Comparison of ENCODE assay signal across 14 cellular contexts in genomic region chr7:127536426-127537152, GRCh38. TPM values are rescaled to one million over a fixed set of nuclear protein-coding genes. Genes with fewer than 3 reads are reported as not detected.
DNase-seq lines count a peak whose midpoint lies in the region; ATAC-seq, FAIRE-seq and TF ChIP-seq lines count a peak whose summit lies in the region.
"Had no signal": no experiment of that assay in that cellular context is flagged by ENCODE, and none has a peak within 500 bp of the region (broad histone marks: within the 10 kb centered on the region; RNA-seq: fewer than 3 reads in every experiment).

No MANE protein-coding gene starts in this region.

- no peaks in the 10 kb centered on the region for H4K20me1 ChIP-seq in keratinocyte (ENCODE audit: control insufficient read depth, extremely low read depth, insufficient read depth, low read length)

- dilution Hi-C loops in keratinocyte (cut with MboI; ENCODE audit: extremely low pct_ligation_motif_present, low sequenced_read_pairs) = no loop called here

- no peak overlapping the region for H3K27ac Mint-ChIP-seq in activated naive CD8-positive, alpha-beta T cell treated with anti-CD3 and anti-CD28 coated beads, Interleukin-2, amount 10 ng/mL, durations not matched to agents 7 days and 5 days
- no peak overlapping the region for H3K27ac Mint-ChIP-seq in activated naive CD8-positive, alpha-beta T cell treated with anti-CD3 and anti-CD28 coated beads, Interleukin-2, amount 50 U/mL, for 24 hours
- no peak overlapping the region for H3K27ac Mint-ChIP-seq in natural killer cell treated with Interleukin-12 subunit alpha and Interleukin-12 subunit beta and Interleukin-15 and Interleukin-18, amount 100 ng/mL, for 72 hours
- H3K27ac Mint-ChIP-seq: activated naive CD4-positive, alpha-beta T cell treated with anti-CD3 and anti-CD28 coated beads, Interleukin-2, amount 10 ng/mL, durations not matched to agents 7 days and 5 days had no signal

- TF ChIP-seq CTCF in brain microvascular endothelial cell (IDR thresholded peaks at IDR 0.05; ENCODE audit: low read depth, low read length, missing control alignments) (no peak), keratinocyte (optimal IDR thresholded peaks at IDR 0.05 in 1 of 3, IDR thresholded peaks at IDR 0.05 in 1 of 3, conservative IDR thresholded peaks at IDR 0.05 in 1 of 3; ENCODE audit: extremely low read depth in 1 of 3, insufficient read depth in 2 of 3, low read length in 3 of 3) (no peak)

- no peak for ATAC-seq in activated naive CD8-positive, alpha-beta T cell treated with anti-CD3 and anti-CD28 coated beads, Interleukin-2, amount 10 ng/mL, durations not matched to agents 7 days and 5 days (ENCODE audit: low read depth)
- ATAC-seq in activated naive CD8-positive, alpha-beta T cell treated with anti-CD3 and anti-CD28 coated beads, Interleukin-2, amount 50 U/mL, for 24 hours = no peak
- ATAC-seq in natural killer cell treated with Interleukin-12 subunit alpha and Interleukin-12 subunit beta and Interleukin-15 and Interleukin-18, amount 100 ng/mL, for 72 hours = no peak
- no peak for ATAC-seq in HG02588 (IDR thresholded peaks at IDR 0.05; ENCODE audit: unreplicated experiment)
- ATAC-seq: heart left ventricle had no signal

- peaks cover 21% of the 10 kb centered on the region for H3K27me3 ChIP-seq in brain microvascular endothelial cell (replicated peaks)
- peaks cover 27% of the 10 kb centered on the region for H3K27me3 ChIP-seq in keratinocyte (ENCODE audit: control insufficient read depth, extremely low read depth, insufficient read depth, low read length)
- H3K27me3 ChIP-seq: upper lobe of left lung had no signal

- H3K4me1 Mint-ChIP-seq in activated naive CD8-positive, alpha-beta T cell treated with anti-CD3 and anti-CD28 coated beads, Interleukin-2, amount 10 ng/mL, durations not matched to agents 7 days and 5 days = peaks cover 5% of the 10 kb centered on the region
- peaks cover 9% of the 10 kb centered on the region for H3K4me1 Mint-ChIP-seq in activated naive CD8-positive, alpha-beta T cell treated with anti-CD3 and anti-CD28 coated beads, Interleukin-2, amount 50 U/mL, for 24 hours
- H3K4me1 Mint-ChIP-seq in natural killer cell treated with Interleukin-12 subunit alpha and Interleukin-12 subunit beta and Interleukin-15 and Interleukin-18, amount 100 ng/mL, for 72 hours (ENCODE audit: low read depth in 2 of 2) = no peaks in the 10 kb centered on the region

- H3K9ac ChIP-seq in keratinocyte (ENCODE audit: control insufficient read depth, extremely low read depth, insufficient read depth, low read length) = no peak overlapping the region

- H2AFZ ChIP-seq in keratinocyte (ENCODE audit: control insufficient read depth, low read length) = peak overlapping the region; percentile 70

- H3K9me1 ChIP-seq in keratinocyte (ENCODE audit: control insufficient read depth, extremely low read depth, insufficient read depth, low read length) = no peaks in the 10 kb centered on the region

- in situ Hi-C loops in brain microvascular endothelial cell (cut with HindIII; ENCODE audit: low pct_ligation_motif_present, low sequenced_read_pairs) = no loop called here

- DNase-seq in activated naive CD8-positive, alpha-beta T cell treated with anti-CD3 and anti-CD28 coated beads, Interleukin-2, amount 10 ng/mL, durations not matched to agents 7 days and 5 days = no peak
- no peak for DNase-seq in activated naive CD8-positive, alpha-beta T cell treated with anti-CD3 and anti-CD28 coated beads, Interleukin-2, amount 50 U/mL, for 24 hours
- DNase-seq in brain microvascular endothelial cell (no peak), keratinocyte (ENCODE audit: low read depth, low spot score) (no peak), superior temporal gyrus (ENCODE audit: extremely low spot score) (peak; percentile 37), KG1 (lab: John Stamatoyannopoulos, UW) (no peak)
- no peak for DNase-seq in natural killer cell treated with Interleukin-12 subunit alpha and Interleukin-12 subunit beta and Interleukin-15 and Interleukin-18, amount 100 ng/mL, for 72 hours (ENCODE audit: low spot score)
- DNase-seq: activated naive CD4-positive, alpha-beta T cell treated with anti-CD3 and anti-CD28 coated beads, Interleukin-2, amount 10 ng/mL, durations not matched to agents 7 days and 5 days; dermis blood vessel endothelial cell; heart left ventricle; SW 1271 had no signal

- no peaks in the 10 kb centered on the region for H3K4me1 ChIP-seq in keratinocyte (ENCODE audit: control insufficient read depth, extremely low read depth, insufficient read depth, low read length)
- H3K4me1 ChIP-seq: upper lobe of left lung had no signal

- FAIRE-seq in keratinocyte (lab: Jason Lieb, UNC) = no peak
- FAIRE-seq: GM18507 had no signal

- H3K36me3 ChIP-seq in brain microvascular endothelial cell (replicated peaks) (no peaks in the 10 kb centered on the region), keratinocyte (ENCODE audit: control insufficient read depth in 2 of 2, extremely low read depth in 1 of 2, insufficient read depth in 2 of 2, low read length in 2 of 2) (no peaks in the 10 kb centered on the region)
- H3K36me3 ChIP-seq: heart left ventricle, upper lobe of left lung had no signal

- H3K4me2 ChIP-seq in keratinocyte (ENCODE audit: control insufficient read depth, extremely low read depth, insufficient read depth, low read depth, low read length) = peak overlapping the region; percentile 57

- peak overlapping the region; percentile 30 for H3K4me3 Mint-ChIP-seq in activated naive CD8-positive, alpha-beta T cell treated with anti-CD3 and anti-CD28 coated beads, Interleukin-2, amount 10 ng/mL, durations not matched to agents 7 days and 5 days
- H3K4me3 Mint-ChIP-seq in activated naive CD8-positive, alpha-beta T cell treated with anti-CD3 and anti-CD28 coated beads, Interleukin-2, amount 50 U/mL, for 24 hours = no peak overlapping the region
- H3K4me3 Mint-ChIP-seq in natural killer cell treated with Interleukin-12 subunit alpha and Interleukin-12 subunit beta and Interleukin-15 and Interleukin-18, amount 100 ng/mL, for 72 hours = no peak overlapping the region
- H3K4me3 Mint-ChIP-seq: activated naive CD4-positive, alpha-beta T cell treated with anti-CD3 and anti-CD28 coated beads, Interleukin-2, amount 10 ng/mL, durations not matched to agents 7 days and 5 days had no signal

- H3K27me3 Mint-ChIP-seq in activated naive CD8-positive, alpha-beta T cell treated with anti-CD3 and anti-CD28 coated beads, Interleukin-2, amount 10 ng/mL, durations not matched to agents 7 days and 5 days = peaks cover 41% of the 10 kb centered on the region
- H3K27me3 Mint-ChIP-seq in activated naive CD8-positive, alpha-beta T cell treated with anti-CD3 and anti-CD28 coated beads, Interleukin-2, amount 50 U/mL, for 24 hours = peaks cover 50% of the 10 kb centered on the region
- peaks cover 25 to 40% of the 10 kb centered on the region in 2 donors for H3K27me3 Mint-ChIP-seq in natural killer cell treated with Interleukin-12 subunit alpha and Interleukin-12 subunit beta and Interleukin-15 and Interleukin-18, amount 100 ng/mL, for 72 hours

- H3K9me3 Mint-ChIP-seq in activated naive CD8-positive, alpha-beta T cell treated with anti-CD3 and anti-CD28 coated beads, Interleukin-2, amount 10 ng/mL, durations not matched to agents 7 days and 5 days = peaks cover 3% of the 10 kb centered on the region
- no peaks in the 10 kb centered on the region for H3K9me3 Mint-ChIP-seq in activated naive CD8-positive, alpha-beta T cell treated with anti-CD3 and anti-CD28 coated beads, Interleukin-2, amount 50 U/mL, for 24 hours
- no peaks in the 10 kb centered on the region for H3K9me3 Mint-ChIP-seq in natural killer cell treated with Interleukin-12 subunit alpha and Interleukin-12 subunit beta and Interleukin-15 and Interleukin-18, amount 100 ng/mL, for 72 hours

- H3K4me3 ChIP-seq in brain microvascular endothelial cell (ENCODE audit: low read depth, low read length) (peak overlapping the region; percentile 9), keratinocyte (ENCODE audit: control insufficient read depth in 2 of 3, extremely low read depth in 1 of 3, insufficient read depth in 2 of 3, low read depth in 1 of 3, low read length in 3 of 3) (peak overlapping the region in 2 of 3 experiments; percentile 25 to 26)
- H3K4me3 ChIP-seq: upper lobe of left lung had no signal

- H3K79me2 ChIP-seq in keratinocyte (ENCODE audit: control insufficient read depth, insufficient read depth, low read length) = no peaks in the 10 kb centered on the region

- no peaks in the 10 kb centered on the region for H3K36me3 Mint-ChIP-seq in activated naive CD8-positive, alpha-beta T cell treated with anti-CD3 and anti-CD28 coated beads, Interleukin-2, amount 10 ng/mL, durations not matched to agents 7 days and 5 days
- H3K36me3 Mint-ChIP-seq in activated naive CD8-positive, alpha-beta T cell treated with anti-CD3 and anti-CD28 coated beads, Interleukin-2, amount 50 U/mL, for 24 hours (ENCODE audit: low read depth) = no peaks in the 10 kb centered on the region
- no peaks in the 10 kb centered on the region for H3K36me3 Mint-ChIP-seq in natural killer cell treated with Interleukin-12 subunit alpha and Interleukin-12 subunit beta and Interleukin-15 and Interleukin-18, amount 100 ng/mL, for 72 hours
- H3K36me3 Mint-ChIP-seq: activated naive CD4-positive, alpha-beta T cell treated with anti-CD3 and anti-CD28 coated beads, Interleukin-2, amount 10 ng/mL, durations not matched to agents 7 days and 5 days had no signal

- H3K27ac ChIP-seq in brain microvascular endothelial cell (no peak overlapping the region), keratinocyte (ENCODE audit: control insufficient read depth, insufficient read depth, low read length) (no peak overlapping the region)
- H3K27ac ChIP-seq: heart left ventricle, upper lobe of left lung had no signal

- no peaks in the 10 kb centered on the region for H3K9me3 ChIP-seq in keratinocyte (ENCODE audit: control insufficient read depth, low read depth, low read length)
- H3K9me3 ChIP-seq: heart left ventricle, upper lobe of left lung had no signal

- POLR2A ChIA-PET in activated naive CD8-positive, alpha-beta T cell treated with anti-CD3 and anti-CD28 coated beads, Interleukin-2, amount 10 ng/mL, durations not matched to agents 7 days and 5 days (lab: Charles Lee) = no interaction called here

RNA-seq across cellular contexts. Expression of gene GCC1, which starts 48.8 kb away (rescaled TPM):
- total RNA-seq in activated naive CD8-positive, alpha-beta T cell treated with anti-CD3 and anti-CD28 coated beads, Interleukin-2, amount 10 ng/mL, durations not matched to agents 7 days and 5 days = 10 to 100 TPM; 21.8 to 23.1 TPM
- polyA plus RNA-seq in keratinocyte = 8.7 to 9.5 TPM (median 8.9 TPM) in 3 replicates
- polyA plus RNA-seq in keratinocyte (2011; ENCODE audit: low read depth) = 14.9 TPM
- 9.2 and 10.0 TPM in 2 replicates for polyA plus RNA-seq in keratinocyte (2011; cell fraction: cytosol; rRNA removed)
- polyA plus RNA-seq in keratinocyte (2011; cell fraction: nucleus; rRNA removed) = 12.1 and 12.4 TPM in 2 replicates
- polyA plus RNA-seq in keratinocyte (2012; ENCODE audit: low replicate concordance) = 14.7 and 15.2 TPM in 2 replicates
- 14.7 to 16.9 TPM (median 16.6 TPM) in 3 replicates for polyA minus RNA-seq in keratinocyte
- polyA minus RNA-seq in keratinocyte (2011; cell fraction: cytosol; rRNA and poly(A)+ RNA removed) = 13.2 TPM
- polyA minus RNA-seq in keratinocyte (2011; cell fraction: nucleus; rRNA and poly(A)+ RNA removed) = 9.4 and 15.2 TPM in 2 replicates
- total RNA-seq in natural killer cell treated with Interleukin-12 subunit alpha and Interleukin-12 subunit beta and Interleukin-15 and Interleukin-18, amount 100 ng/mL, for 72 hours = 10 to 100 TPM; 21.8 TPM

RNA-seq across cellular contexts. Expression of gene ARF5, which starts 51.6 kb away (rescaled TPM):
- total RNA-seq in activated naive CD8-positive, alpha-beta T cell treated with anti-CD3 and anti-CD28 coated beads, Interleukin-2, amount 10 ng/mL, durations not matched to agents 7 days and 5 days = 100 to 1,000 TPM; 114 TPM
- 258 to 322 TPM (median 274 TPM) in 3 replicates for polyA plus RNA-seq in keratinocyte
- polyA plus RNA-seq in keratinocyte (2011; ENCODE audit: low read depth) = 663 TPM
- polyA plus RNA-seq in keratinocyte (2011; cell fraction: cytosol; rRNA removed) = 182 and 307 TPM in 2 replicates
- 127 and 141 TPM in 2 replicates for polyA plus RNA-seq in keratinocyte (2011; cell fraction: nucleus; rRNA removed)
- polyA plus RNA-seq in keratinocyte (2012; ENCODE audit: low replicate concordance) = 168 and 215 TPM in 2 replicates
- 106 to 236 TPM (median 144 TPM) in 3 replicates for polyA minus RNA-seq in keratinocyte
- polyA minus RNA-seq in keratinocyte (2011; cell fraction: cytosol; rRNA and poly(A)+ RNA removed) = 167 TPM
- polyA minus RNA-seq in keratinocyte (2011; cell fraction: nucleus; rRNA and poly(A)+ RNA removed) = 40.5 and 42.7 TPM in 2 replicates
- 100 to 1,000 TPM in 1 of 2 donors, 10 to 100 TPM in 1; 69.0 to 106 TPM for total RNA-seq in natural killer cell treated with Interleukin-12 subunit alpha and Interleukin-12 subunit beta and Interleukin-15 and Interleukin-18, amount 100 ng/mL, for 72 hours

RNA-seq across cellular contexts. Expression of gene FSCN3, which starts 56.9 kb away (rescaled TPM):
- 1 to 10 TPM; 2.0 to 2.9 TPM for total RNA-seq in activated naive CD8-positive, alpha-beta T cell treated with anti-CD3 and anti-CD28 coated beads, Interleukin-2, amount 10 ng/mL, durations not matched to agents 7 days and 5 days
- 0.31 to 1.2 TPM (median 0.51 TPM) in 3 replicates for polyA plus RNA-seq in keratinocyte
- polyA plus RNA-seq in keratinocyte (2011; ENCODE audit: low read depth) = 0.16 TPM
- polyA plus RNA-seq in keratinocyte (2011; cell fraction: cytosol; rRNA removed) = 0.46 and 0.87 TPM in 2 replicates
- 1.2 and 1.6 TPM in 2 replicates for polyA plus RNA-seq in keratinocyte (2011; cell fraction: nucleus; rRNA removed)
- 0.61 and 0.83 TPM in 2 replicates for polyA plus RNA-seq in keratinocyte (2012; ENCODE audit: low replicate concordance)
- polyA minus RNA-seq in keratinocyte = 1.2 TPM in 1 of 3 replicates, not detected in the others
- polyA minus RNA-seq in keratinocyte (2011; cell fraction: cytosol; rRNA and poly(A)+ RNA removed) = not detected
- polyA minus RNA-seq in keratinocyte (2011; cell fraction: nucleus; rRNA and poly(A)+ RNA removed) = not detected in 2 replicates
- total RNA-seq in natural killer cell treated with Interleukin-12 subunit alpha and Interleukin-12 subunit beta and Interleukin-15 and Interleukin-18, amount 100 ng/mL, for 72 hours = 1 to 10 TPM in 1 of 2 donors, under 1 TPM in 1; 0.39 to 1.4 TPM
